In the genomic region with DNA sequence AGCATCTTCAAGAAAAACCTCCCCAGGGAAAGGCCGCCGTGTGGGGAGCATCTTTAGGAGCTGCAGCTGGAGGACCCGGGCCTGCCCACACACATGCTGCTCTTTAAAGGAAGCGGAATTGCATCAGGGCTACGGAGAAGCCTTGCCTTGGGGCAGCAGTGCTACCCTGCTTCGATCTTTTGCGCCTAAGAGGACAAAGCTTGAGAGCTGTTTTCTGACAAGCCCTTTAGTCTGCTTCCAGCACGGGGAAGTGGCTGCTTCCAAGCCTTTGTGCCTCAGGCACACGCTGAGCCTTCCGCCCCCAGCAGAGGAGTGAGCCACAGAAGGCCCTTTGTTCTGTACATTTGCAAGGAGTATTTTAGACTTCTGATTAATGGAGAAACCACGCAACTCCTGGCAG, we compare ENCODE assay signal across 8 cellular contexts. TPM values are rescaled to one million over a fixed set of nuclear protein-coding genes. Genes with fewer than 3 reads are reported as not detected.
A peak's percentile ranks its signal among the peaks of the same experiment; 100 is the strongest.
DNase-seq lines count a peak whose midpoint lies in the region; ATAC-seq and TF ChIP-seq lines count a peak whose summit lies in the region.

No MANE protein-coding gene starts in this region.

- H3K9me3 ChIP-seq in OCI-LY3 (ENCODE audit: insufficient read depth, low read length) (no peaks in the 10 kb centered on the region), trophoblast cell (ENCODE audit: insufficient read depth, low read depth, low read length) (no peaks in the 10 kb centered on the region)

- H3K4me1 Mint-ChIP-seq in effector memory CD8-positive, alpha-beta T cell (ENCODE audit: low read depth in 2 of 2), result peaks cover 0 to 4% of the 10 kb centered on the region in 2 donors

- no peak for ATAC-seq in effector memory CD8-positive, alpha-beta T cell (replicated peaks)
- ATAC-seq in HG03135 (IDR thresholded peaks at IDR 0.05; ENCODE audit: unreplicated experiment), result no peak

- no peak overlapping the region for H3K23ac ChIP-seq in trophoblast cell (ENCODE audit: low read length)

- no peaks in the 10 kb centered on the region; the same call in none of the 2 replicates for H3K36me3 ChIP-seq in H7 (replicated peaks; ENCODE audit: control insufficient read depth, insufficient read depth, low read length)
- no peaks in the 10 kb centered on the region for H3K36me3 ChIP-seq in OCI-LY3 (replicated peaks; ENCODE audit: low read depth, low read length)
- H3K36me3 ChIP-seq in trophoblast cell (ENCODE audit: control insufficient read depth in 1 of 2, insufficient read depth in 2 of 2, low read length in 2 of 2), result peaks cover 7 to 8% of the 10 kb centered on the region in 2 experiments

- H3K9me3 Mint-ChIP-seq in effector memory CD8-positive, alpha-beta T cell, result no peaks in the 10 kb centered on the region

- no peak overlapping the region for H2BK5ac ChIP-seq in trophoblast cell (ENCODE audit: low read depth, low read length, poor library complexity)

- H3K27me3 ChIP-seq in H7 (ENCODE audit: control insufficient read depth, insufficient read depth, low read length) (no peaks in the 10 kb centered on the region), OCI-LY3 (ENCODE audit: low read depth, low read length) (no peaks in the 10 kb centered on the region), trophoblast cell (ENCODE audit: insufficient read depth, low read length) (no peaks in the 10 kb centered on the region)

- WGBS in trophoblast cell (ENCODE audit: extremely low coverage, insufficient coverage, insufficient read length), result no CpG with 5 or more reads among the region's 11 CpGs

- no peak overlapping the region for H3K4ac ChIP-seq in trophoblast cell (ENCODE audit: low read depth, low read length)

- H3K4me1 ChIP-seq in OCI-LY3 (ENCODE audit: low read length), result peaks cover 24% of the 10 kb centered on the region
- peaks cover 8 to 9% of the 10 kb centered on the region in 2 experiments for H3K4me1 ChIP-seq in trophoblast cell (ENCODE audit: control insufficient read depth in 1 of 2, insufficient read depth in 2 of 2, low read length in 2 of 2)

- H3K9ac ChIP-seq in OCI-LY3 (ENCODE audit: low read length) (no peak overlapping the region; the same call in 1 of the 2 replicates), trophoblast cell (ENCODE audit: low read length) (no peak overlapping the region)

- no peak overlapping the region for H2BK12ac ChIP-seq in trophoblast cell (ENCODE audit: low read length)

- H3K4me3 ChIP-seq in H7 (ENCODE audit: insufficient read depth, low read depth, low read length), result no peak overlapping the region
- peak overlapping the region; percentile 33 for H3K4me3 ChIP-seq in OCI-LY3 (ENCODE audit: low read length)
- H3K4me3 ChIP-seq in trophoblast cell (ENCODE audit: low read depth, low read length), result no peak overlapping the region

- H4K20me1 ChIP-seq in OCI-LY3 (ENCODE audit: insufficient read depth, low read length), result no peaks in the 10 kb centered on the region

- no peak overlapping the region for H3K18ac ChIP-seq in trophoblast cell (ENCODE audit: low read length)

- H3K79me2 ChIP-seq in OCI-LY3 (ENCODE audit: low read length), result no peaks in the 10 kb centered on the region
- no peaks in the 10 kb centered on the region for H3K79me2 ChIP-seq in trophoblast cell (ENCODE audit: control insufficient read depth, insufficient read depth, low read length, poor library complexity)

- H4K8ac ChIP-seq in trophoblast cell (ENCODE audit: low read depth, low read length), result no peak overlapping the region

- H4K91ac ChIP-seq in trophoblast cell (ENCODE audit: low read depth, low read length), result no peak overlapping the region

- H3K27me3 Mint-ChIP-seq in effector memory CD8-positive, alpha-beta T cell, result no peaks in the 10 kb centered on the region

- H3K27ac Mint-ChIP-seq in effector memory CD8-positive, alpha-beta T cell, result no peak overlapping the region

- H2BK120ac ChIP-seq in trophoblast cell (ENCODE audit: insufficient read depth, low read length, poor library complexity), result no peak overlapping the region

- H4K12ac ChIP-seq in trophoblast cell (ENCODE audit: low read depth, low read length), result no peak overlapping the region

- no peak for TF ChIP-seq CTCF in OCI-LY3 (IDR thresholded peaks at IDR 0.05; ENCODE audit: low read depth, low read length)

- H2AFZ ChIP-seq in OCI-LY3 (ENCODE audit: low read depth, low read length) (no peak overlapping the region), trophoblast cell (ENCODE audit: insufficient read depth, low read length, poor library complexity) (no peak overlapping the region)

- H3K4me2 ChIP-seq in OCI-LY3 (ENCODE audit: low read length) (peak overlapping the region; percentile 69), trophoblast cell (ENCODE audit: low read length) (no peak overlapping the region)

- H3K14ac ChIP-seq in trophoblast cell (ENCODE audit: low read length), result no peak overlapping the region

- peaks cover 18% of the 10 kb centered on the region for H3K36me3 Mint-ChIP-seq in effector memory CD8-positive, alpha-beta T cell (ENCODE audit: insufficient read depth)

- no peaks in the 10 kb centered on the region for H3K79me1 ChIP-seq in trophoblast cell (ENCODE audit: low read length)

- no peak overlapping the region for H3K27ac ChIP-seq in OCI-LY3 (ENCODE audit: low read length)
- peak overlapping the region; percentile 39 for H3K27ac ChIP-seq in trophoblast cell (ENCODE audit: low read depth, low read length)

- peak overlapping the region in 1 of 2 donors; percentile 76 for H3K4me3 Mint-ChIP-seq in effector memory CD8-positive, alpha-beta T cell

- DNase-seq in H7 (peak; percentile 66), fibroblast of peridontal ligament (ENCODE audit: extremely low read depth) (peak; percentile 61), trophoblast cell (peak; percentile 87 to 93), NOMO-1 treated with dmso at 0.1 percent for 144 hours (lab: John Stamatoyannopoulos, UW; ENCODE audit: unreplicated experiment) (no peak)
- no peak for DNase-seq in stimulated activated CD4-positive, alpha-beta T cell treated with anti-CD3 and anti-CD28 coated beads, Interleukin-12 subunit alpha, Interleukin-12 subunit beta, amount 100 ng/mL, for 4 hours
- no peak for DNase-seq in effector memory CD8-positive, alpha-beta T cell

- no peak overlapping the region for H2AK5ac ChIP-seq in trophoblast cell (ENCODE audit: low read length)

RNA-seq across cellular contexts. Expression of a gene that starts 31.5 kb away (rescaled TPM):
- total RNA-seq in H7 (2014; rRNA removed; shearing (Covaris generic)), result 15.8 and 17.4 TPM in 2 replicates
- 42.0 and 45.6 TPM in 2 replicates for polyA plus RNA-seq in trophoblast cell (2013)

RNA-seq across cellular contexts. Expression of a gene that starts 31.8 kb away (rescaled TPM):
- total RNA-seq in H7 (2014; rRNA removed; shearing (Covaris generic)), result 16.6 and 17.7 TPM in 2 replicates
- 21.3 and 22.2 TPM in 2 replicates for polyA plus RNA-seq in trophoblast cell (2013)

RNA-seq across cellular contexts. Expression of a gene that starts 34.7 kb away (rescaled TPM):
- 123 and 131 TPM in 2 replicates for total RNA-seq in H7 (2014; rRNA removed; shearing (Covaris generic))
- polyA plus RNA-seq in trophoblast cell (2013), result 105 TPM in 2 replicates

Comparison
In these comparisons a context has a peak if more than half of its experiments do, and no peak if none do; other contexts are left out.
1. DNase-seq: peak in H7 (single experiment), fibroblast of peridontal ligament (single experiment) and trophoblast cell (2 of 2); none in stimulated activated CD4-positive, alpha-beta T cell treated with anti-CD3 and anti-CD28 coated beads, Interleukin-12 subunit alpha, Interleukin-12 subunit beta, amount 100 ng/mL, for 4 hours (single experiment), effector memory CD8-positive, alpha-beta T cell (0 of 3) and NOMO-1 treated with dmso at 0.1 percent for 144 hours (single experiment).